ENCODE assay signal across 18 cellular contexts in the genomic region with DNA sequence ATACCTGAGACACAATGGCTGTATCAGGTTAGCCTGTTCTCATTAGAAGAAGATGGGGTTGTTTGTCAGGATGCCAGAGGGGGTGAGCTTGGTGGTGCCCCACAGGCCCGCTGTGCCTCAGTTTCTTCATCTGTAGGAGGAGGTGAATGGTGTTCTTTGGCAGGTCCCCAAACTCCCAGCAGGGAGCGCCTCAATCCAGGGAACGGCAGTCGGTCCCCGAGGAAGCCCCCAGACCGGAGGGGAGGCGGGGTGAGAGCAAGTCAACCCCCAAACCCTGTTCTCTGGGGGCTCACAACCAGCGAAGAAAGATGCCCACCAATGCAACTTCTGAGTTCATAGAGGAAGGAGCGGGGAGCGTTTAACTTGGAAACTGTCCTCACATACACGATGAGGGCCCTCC. TPM values are rescaled to one million over a fixed set of nuclear protein-coding genes. Genes with fewer than 3 reads are reported as not detected.
A peak's percentile ranks its signal among the peaks of the same experiment; 100 is the strongest.
DNase-seq lines count a peak whose midpoint lies in the region; ATAC-seq and TF ChIP-seq lines count a peak whose summit lies in the region.
"Had no signal": no experiment of that assay in that cellular context is flagged by ENCODE, and none has a peak within 500 bp of the region (broad histone marks: within the 10 kb centered on the region; RNA-seq: fewer than 3 reads in every experiment).

No MANE protein-coding gene starts in this region.

- no peaks in the 10 kb centered on the region for H3K27me3 Mint-ChIP-seq in activated CD4-positive, alpha-beta T cell treated with anti-CD3 and anti-CD28 coated beads, Interleukin-2, amount 10 ng/mL, durations not matched to agents 24 days and 14 days
- no peaks in the 10 kb centered on the region for H3K27me3 Mint-ChIP-seq in activated CD4-positive, alpha-beta T cell treated with anti-CD3 and anti-CD28 coated beads for 36 hours
- H3K27me3 Mint-ChIP-seq in stimulated activated memory B cell treated with anti-CD40 and anti-IgM and Interleukin-4, amounts not matched to agents 10 μg/mL and 1 μg/mL and 100 μg/mL, for 72 hours, result no peaks in the 10 kb centered on the region
- no peaks in the 10 kb centered on the region for H3K27me3 Mint-ChIP-seq in T-cell

- no peaks in the 10 kb centered on the region for H3K36me3 Mint-ChIP-seq in activated CD4-positive, alpha-beta T cell treated with anti-CD3 and anti-CD28 coated beads, Interleukin-2, amount 10 ng/mL, durations not matched to agents 24 days and 14 days (ENCODE audit: low read depth)
- no peaks in the 10 kb centered on the region for H3K36me3 Mint-ChIP-seq in activated CD4-positive, alpha-beta T cell treated with anti-CD3 and anti-CD28 coated beads for 36 hours (ENCODE audit: low read depth)
- no peaks in the 10 kb centered on the region for H3K36me3 Mint-ChIP-seq in stimulated activated memory B cell treated with anti-CD40 and anti-IgM and Interleukin-4, amounts not matched to agents 10 μg/mL and 1 μg/mL and 100 μg/mL, for 72 hours
- H3K36me3 Mint-ChIP-seq in T-cell, result no peaks in the 10 kb centered on the region
- H3K36me3 Mint-ChIP-seq: CD4-positive, CD25-positive, alpha-beta regulatory T cell; IgD-negative memory B cell had no signal

- H3K4me3 ChIP-seq in DND-41 (ENCODE audit: low read depth in 1 of 2, low read length in 2 of 2) (no peak overlapping the region), OCI-LY7 (ENCODE audit: low read depth, low read length, poor library complexity, severe bottlenecking) (no peak overlapping the region)
- H3K4me3 ChIP-seq: BLaER1, GM23338 had no signal

- no peaks in the 10 kb centered on the region for H3K9me3 Mint-ChIP-seq in activated CD4-positive, alpha-beta T cell treated with anti-CD3 and anti-CD28 coated beads, Interleukin-2, amount 10 ng/mL, durations not matched to agents 24 days and 14 days
- H3K9me3 Mint-ChIP-seq in activated CD4-positive, alpha-beta T cell treated with anti-CD3 and anti-CD28 coated beads for 36 hours (ENCODE audit: low read depth), result no peaks in the 10 kb centered on the region
- no peaks in the 10 kb centered on the region for H3K9me3 Mint-ChIP-seq in stimulated activated memory B cell treated with anti-CD40 and anti-IgM and Interleukin-4, amounts not matched to agents 10 μg/mL and 1 μg/mL and 100 μg/mL, for 72 hours
- no peaks in the 10 kb centered on the region for H3K9me3 Mint-ChIP-seq in T-cell
- H3K9me3 Mint-ChIP-seq: CD4-positive, CD25-positive, alpha-beta regulatory T cell; GM23338; IgD-negative memory B cell had no signal

- H3K79me2 ChIP-seq in DND-41 (ENCODE audit: insufficient read depth, low read length) (no peaks in the 10 kb centered on the region), OCI-LY7 (ENCODE audit: insufficient read depth, low read depth, low read length) (no peaks in the 10 kb centered on the region)

- peak; percentile 37 for TF ChIP-seq CTCF in DND-41 (IDR thresholded peaks at IDR 0.05; ENCODE audit: borderline replicate concordance, extremely low read depth, low read length, poor library complexity, severe bottlenecking)
- TF ChIP-seq CTCF in OCI-LY7 (conservative IDR thresholded peaks at IDR 0.05; ENCODE audit: low read length), result peak; percentile 50

- H3K4me1 Mint-ChIP-seq in activated CD4-positive, alpha-beta T cell treated with anti-CD3 and anti-CD28 coated beads, Interleukin-2, amount 10 ng/mL, durations not matched to agents 24 days and 14 days, result peaks cover 18% of the 10 kb centered on the region
- peaks cover 17% of the 10 kb centered on the region for H3K4me1 Mint-ChIP-seq in activated CD4-positive, alpha-beta T cell treated with anti-CD3 and anti-CD28 coated beads for 36 hours
- H3K4me1 Mint-ChIP-seq in stimulated activated memory B cell treated with anti-CD40 and anti-IgM and Interleukin-4, amounts not matched to agents 10 μg/mL and 1 μg/mL and 100 μg/mL, for 72 hours, result peaks cover 14% of the 10 kb centered on the region
- peaks cover 17 to 22% (median 21%) of the 10 kb centered on the region in 3 donors for H3K4me1 Mint-ChIP-seq in T-cell
- H3K4me1 Mint-ChIP-seq: GM23338 had no signal

- no peak overlapping the region for H3K27ac ChIP-seq in DND-41 (ENCODE audit: low read length)
- H3K27ac ChIP-seq in OCI-LY7 (ENCODE audit: low read depth, low read length, poor library complexity, severe bottlenecking), result no peak overlapping the region
- H3K27ac ChIP-seq: 22Rv1, BLaER1 had no signal

- intact Hi-C loops in activated CD4-positive, alpha-beta T cell treated with anti-CD3 and anti-CD28 coated beads, Interleukin-2, amount 10 ng/mL, durations not matched to agents 24 days and 14 days (cut with micrococcal nuclease), result no loop called here
- intact Hi-C loops in activated CD4-positive, alpha-beta T cell treated with anti-CD3 and anti-CD28 coated beads for 36 hours (cut with DNase I, micrococcal nuclease), result no loop called here
- intact Hi-C loops in OCI-LY7 (cut with micrococcal nuclease; ENCODE audit: unreplicated experiment), result no loop called here

- CTCF ChIA-PET in activated CD4-positive, alpha-beta T cell treated with anti-CD3 and anti-CD28 coated beads for 36 hours (lab: Charles Lee), result no interaction called here
- CTCF ChIA-PET in OCI-LY7 (lab: Charles Lee; ENCODE audit: unreplicated experiment) (interaction anchor here (0.8 kb wide), 1 partner anchor 9 kb away, joined by 4 read pairs; no protein-coding TSS in a partner anchor), T-cell (lab: Charles Lee) (no interaction called here)

- BruUV-seq in OCI-LY7 (replicated peaks; lab: Mats Ljungman, UMichigan), result no TSS peak

- H3K4me1 ChIP-seq in DND-41 (ENCODE audit: insufficient read depth, low read length) (no peaks in the 10 kb centered on the region), OCI-LY7 (ENCODE audit: insufficient read depth, low read length, poor library complexity, severe bottlenecking) (no peaks in the 10 kb centered on the region)

- no peak for ATAC-seq in activated CD4-positive, alpha-beta T cell treated with anti-CD3 and anti-CD28 coated beads for 36 hours
- ATAC-seq in DND-41 (ENCODE audit: insufficient read depth, low read depth) (no peak), T-cell (replicated peaks in 1 of 4) (no peak)
- no peak for ATAC-seq in stimulated activated memory B cell treated with anti-CD40 and anti-IgM and Interleukin-4, amounts not matched to agents 10 μg/mL and 1 μg/mL and 100 μg/mL, for 72 hours
- ATAC-seq: GM23338 had no signal

- H3K9me3 ChIP-seq in DND-41 (ENCODE audit: insufficient read depth, low read length, severe bottlenecking), result no peaks in the 10 kb centered on the region
- no peaks in the 10 kb centered on the region for H3K9me3 ChIP-seq in OCI-LY7 (ENCODE audit: low read length)
- H3K9me3 ChIP-seq: BLaER1 had no signal

- H2AFZ ChIP-seq in DND-41 (ENCODE audit: low read depth, low read length) (no peak overlapping the region), OCI-LY7 (ENCODE audit: low read length) (no peak overlapping the region)
- H2AFZ ChIP-seq: GM23338 had no signal

- H3K27me3 ChIP-seq in DND-41 (ENCODE audit: insufficient read depth, low read length, poor library complexity), result no peaks in the 10 kb centered on the region
- H3K27me3 ChIP-seq: BLaER1 had no signal

- no peaks in the 10 kb centered on the region; the same call in 1 of the 2 replicates for H4K20me1 ChIP-seq in DND-41 (ENCODE audit: insufficient read depth, low read length)
- H4K20me1 ChIP-seq in OCI-LY7 (ENCODE audit: insufficient read depth, low read length), result no peaks in the 10 kb centered on the region
- H4K20me1 ChIP-seq: BLaER1 had no signal

- no peak overlapping the region for H3K4me3 Mint-ChIP-seq in activated CD4-positive, alpha-beta T cell treated with anti-CD3 and anti-CD28 coated beads, Interleukin-2, amount 10 ng/mL, durations not matched to agents 24 days and 14 days
- no peak overlapping the region for H3K4me3 Mint-ChIP-seq in activated CD4-positive, alpha-beta T cell treated with anti-CD3 and anti-CD28 coated beads for 36 hours
- H3K4me3 Mint-ChIP-seq in stimulated activated memory B cell treated with anti-CD40 and anti-IgM and Interleukin-4, amounts not matched to agents 10 μg/mL and 1 μg/mL and 100 μg/mL, for 72 hours, result no peak overlapping the region
- no peak overlapping the region for H3K4me3 Mint-ChIP-seq in T-cell
- H3K4me3 Mint-ChIP-seq: CD4-positive, CD25-positive, alpha-beta regulatory T cell; GM23338; IgD-negative memory B cell had no signal

- POLR2A ChIA-PET in activated CD4-positive, alpha-beta T cell treated with anti-CD3 and anti-CD28 coated beads for 36 hours (lab: Charles Lee), result no interaction called here
- POLR2A ChIA-PET in OCI-LY7 (lab: Charles Lee), result no interaction called here
- POLR2A ChIA-PET in T-cell (lab: Charles Lee), result no interaction called here

- no peak overlapping the region for H3K4me2 ChIP-seq in DND-41 (ENCODE audit: insufficient read depth, low read length)
- no peak overlapping the region for H3K4me2 ChIP-seq in OCI-LY7 (ENCODE audit: low read length)
- H3K4me2 ChIP-seq: BLaER1, GM23338 had no signal

- H3K9me2 ChIP-seq in OCI-LY7 (ENCODE audit: insufficient read depth, low read length), result no peaks in the 10 kb centered on the region

- H3K9ac ChIP-seq in DND-41 (ENCODE audit: low read depth, low read length), result no peak overlapping the region
- H3K9ac ChIP-seq: BLaER1 had no signal

- H3K36me3 ChIP-seq in DND-41 (ENCODE audit: insufficient read depth, low read length) (no peaks in the 10 kb centered on the region), OCI-LY7 (ENCODE audit: insufficient read depth, low read length) (no peaks in the 10 kb centered on the region)
- H3K36me3 ChIP-seq: BLaER1 had no signal

- no peak for DNase-seq in activated CD4-positive, alpha-beta T cell treated with anti-CD3 and anti-CD28 coated beads, Interleukin-2, amount 10 ng/mL, durations not matched to agents 24 days and 14 days
- DNase-seq in activated CD4-positive, alpha-beta T cell treated with anti-CD3 and anti-CD28 coated beads for 36 hours, result no peak
- DNase-seq in DND-41, result no peak
- DNase-seq in OCI-LY7 (ENCODE audit: low spot score), result no peak
- no peak for DNase-seq in T-cell
- no peak for DNase-seq in GM19240 (ENCODE audit: insufficient read length, low spot score)
- DNase-seq: AML-193; Calu3; CD4-positive, CD25-positive, alpha-beta regulatory T cell; DMS 273 treated with DMSO at 0.1 percent for 48 hours; H7 had no signal

- peak overlapping the region; percentile 34 for H3K27ac Mint-ChIP-seq in activated CD4-positive, alpha-beta T cell treated with anti-CD3 and anti-CD28 coated beads, Interleukin-2, amount 10 ng/mL, durations not matched to agents 24 days and 14 days
- no peak overlapping the region for H3K27ac Mint-ChIP-seq in activated CD4-positive, alpha-beta T cell treated with anti-CD3 and anti-CD28 coated beads for 36 hours
- peak overlapping the region; percentile 7 for H3K27ac Mint-ChIP-seq in stimulated activated memory B cell treated with anti-CD40 and anti-IgM and Interleukin-4, amounts not matched to agents 10 μg/mL and 1 μg/mL and 100 μg/mL, for 72 hours
- H3K27ac Mint-ChIP-seq in T-cell, result no peak overlapping the region
- H3K27ac Mint-ChIP-seq: CD4-positive, CD25-positive, alpha-beta regulatory T cell; GM23338; IgD-negative memory B cell had no signal

RNA-seq across cellular contexts. Expression of a gene that starts 16.0 kb away (rescaled TPM):
- 0.26 and 0.33 TPM in 2 replicates for total RNA-seq in activated CD4-positive, alpha-beta T cell treated with anti-CD3 and anti-CD28 coated beads, Interleukin-2, amount 10 ng/mL, durations not matched to agents 24 days and 14 days
- total RNA-seq in activated CD4-positive, alpha-beta T cell treated with anti-CD3 and anti-CD28 coated beads for 36 hours, result under 1 TPM; 0.34 to 0.40 TPM
- 0.09 TPM in 1 of 2 replicates, not detected in the other for total RNA-seq in OCI-LY7 (2014; rRNA removed; shearing (Covaris generic))
- total RNA-seq in OCI-LY7 (2022) (0.09 and 0.15 TPM in 2 replicates), T-cell (under 1 TPM; 0.15 to 0.45 (median 0.16) TPM)
- total RNA-seq: A673, Calu3, G401 had no signal

Comparison
In these comparisons a context has a peak if more than half of its experiments do, and no peak if none do; other contexts are left out.
1. H3K27ac Mint-ChIP-seq: peak in activated CD4-positive, alpha-beta T cell treated with anti-CD3 and anti-CD28 coated beads, Interleukin-2, amount 10 ng/mL, durations not matched to agents 24 days and 14 days (single experiment) and stimulated activated memory B cell treated with anti-CD40 and anti-IgM and Interleukin-4, amounts not matched to agents 10 μg/mL and 1 μg/mL and 100 μg/mL, for 72 hours (single experiment); none in activated CD4-positive, alpha-beta T cell treated with anti-CD3 and anti-CD28 coated beads for 36 hours (single experiment) and T-cell (0 of 2).